17 cellular contexts compared by ENCODE assay signal in genomic region chr7:126398285-126398684, GRCh38.
DNase-seq lines count a peak whose midpoint lies in the region; ATAC-seq and TF ChIP-seq lines count a peak whose summit lies in the region.
"Had no signal": no experiment of that assay in that cellular context is flagged by ENCODE, and none has a peak within 500 bp of the region (broad histone marks: within the 10 kb centered on the region; RNA-seq: fewer than 3 reads in every experiment).

No MANE protein-coding gene starts in this region.

- H3K79me2 ChIP-seq in smooth muscle cell (ENCODE audit: low read depth), result no peaks in the 10 kb centered on the region

- H3K9ac ChIP-seq in smooth muscle cell (ENCODE audit: low read depth), result no peak overlapping the region
- H3K9ac ChIP-seq: BLaER1 had no signal

- no peaks in the 10 kb centered on the region for H3F3A ChIP-seq in smooth muscle cell (ENCODE audit: low read depth)

- intact Hi-C loops in Right ventricle myocardium superior (cut with DNase I), result no loop called here

- no peak for TF ChIP-seq CTCF in right atrium auricular region (IDR thresholded peaks at IDR 0.05)
- no peak for TF ChIP-seq CTCF in epithelial cell of esophagus (IDR thresholded peaks at IDR 0.05; ENCODE audit: insufficient read depth, low read depth, low read length, missing control alignments)
- TF ChIP-seq CTCF in smooth muscle cell (IDR thresholded peaks at IDR 0.05; ENCODE audit: borderline replicate concordance, insufficient read depth, poor library complexity, severe bottlenecking), result no peak

- H3K4me3 ChIP-seq in right atrium auricular region (no peak overlapping the region), epithelial cell of esophagus (ENCODE audit: low read length) (no peak overlapping the region), smooth muscle cell (no peak overlapping the region)
- H3K4me3 ChIP-seq: BLaER1, SJSA1 had no signal

- no peak overlapping the region for H2AFZ ChIP-seq in smooth muscle cell (ENCODE audit: low read depth)

- H3K36me3 ChIP-seq in right atrium auricular region (no peaks in the 10 kb centered on the region), smooth muscle cell (ENCODE audit: low read depth) (no peaks in the 10 kb centered on the region)
- H3K36me3 ChIP-seq: BLaER1, SJSA1 had no signal

- H4K20me1 ChIP-seq in smooth muscle cell (ENCODE audit: low read depth), result no peaks in the 10 kb centered on the region
- H4K20me1 ChIP-seq: BLaER1 had no signal

- H3K27me3 ChIP-seq in right atrium auricular region (no peaks in the 10 kb centered on the region), smooth muscle cell (ENCODE audit: low read depth) (no peaks in the 10 kb centered on the region)
- H3K27me3 ChIP-seq: BLaER1, SJSA1 had no signal

- no peak overlapping the region for H3K27ac ChIP-seq in right atrium auricular region
- peak overlapping the region; percentile 48 for H3K27ac ChIP-seq in smooth muscle cell (ENCODE audit: low read depth)
- H3K27ac ChIP-seq: BLaER1, SJSA1 had no signal

- H3K4me1 ChIP-seq in right atrium auricular region (no peaks in the 10 kb centered on the region), smooth muscle cell (ENCODE audit: low read depth) (no peaks in the 10 kb centered on the region)
- H3K4me1 ChIP-seq: BLaER1, SJSA1 had no signal

- peak; percentile 44 for ATAC-seq in Right ventricle myocardium superior (ENCODE audit: poor library complexity)
- ATAC-seq: CD8-positive, alpha-beta T cell had no signal

- DNase-seq in Right ventricle myocardium superior (no peak), right atrium auricular region (ENCODE audit: low spot score) (no peak), NCI-H226 (peak; percentile 19), epithelial cell of esophagus (ENCODE audit: low read depth) (peak; percentile 82), smooth muscle cell (lab: John Stamatoyannopoulos, UW; ENCODE audit: unreplicated experiment) (no peak), activated T-cell treated with anti-CD3 and anti-CD28 coated beads for 4 hours (no peak), GOT3 (lab: John Stamatoyannopoulos, UW) (no peak), glomerular visceral epithelial cell (ENCODE audit: extremely low spot score) (no peak)
- DNase-seq: CD8-positive, alpha-beta T cell; DMS79; KG1; NCI-H1092; NCI-H1694; NCI-H526 treated with DMSO at 0.1 percent for 48 hours; NK-92 treated with Interleukin-12 subunit alpha and Interleukin-12 subunit beta, amount 100 ng/mL, for 24 hours had no signal

- H3K9me3 ChIP-seq in right atrium auricular region (no peaks in the 10 kb centered on the region), smooth muscle cell (replicated peaks; ENCODE audit: low read depth) (no peaks in the 10 kb centered on the region)
- H3K9me3 ChIP-seq: BLaER1, SJSA1 had no signal

- H3K4me2 ChIP-seq in smooth muscle cell, result peak overlapping the region; percentile 39
- H3K4me2 ChIP-seq: BLaER1 had no signal

Comparison
In these comparisons a context has a peak if more than half of its experiments do, and no peak if none do; other contexts are left out.
1. DNase-seq: peak in NCI-H226 (single experiment) and epithelial cell of esophagus (single experiment); none in Right ventricle myocardium superior (single experiment), right atrium auricular region (single experiment), smooth muscle cell (single experiment), activated T-cell treated with anti-CD3 and anti-CD28 coated beads for 4 hours (single experiment), GOT3 (single experiment) and glomerular visceral epithelial cell (single experiment).